In the genomic region with DNA sequence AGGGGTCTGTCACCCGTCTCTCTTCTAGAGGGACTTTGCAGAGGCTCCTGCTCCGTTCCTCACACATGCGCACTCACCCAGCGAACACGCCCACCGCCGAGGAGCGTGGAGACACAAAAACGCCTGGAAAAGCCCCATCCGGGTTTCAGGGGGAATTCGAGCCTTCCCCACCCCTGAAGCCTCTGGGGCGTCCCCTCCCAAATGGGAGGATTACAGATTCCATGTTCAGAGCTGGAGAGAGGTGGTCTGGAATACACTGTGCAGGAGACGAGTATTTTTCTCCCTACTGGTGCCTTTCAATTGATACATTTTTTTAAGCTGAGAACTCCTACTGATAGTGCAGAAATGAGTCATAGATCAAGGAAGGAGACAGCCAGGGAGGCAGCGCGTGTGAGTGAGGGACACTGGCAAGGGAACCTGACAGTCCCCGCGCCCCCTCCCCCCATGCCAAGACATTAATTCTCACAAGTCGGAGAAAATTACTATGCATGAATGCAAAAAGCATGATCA, we compare ENCODE assay signal across 8 cellular contexts. TPM values are rescaled to one million over a fixed set of nuclear protein-coding genes. Genes with fewer than 3 reads are reported as not detected.
DNase-seq lines count a peak whose midpoint lies in the region; ATAC-seq, FAIRE-seq and TF ChIP-seq lines count a peak whose summit lies in the region.

No MANE protein-coding gene starts in this region.

- no peaks in the 10 kb centered on the region for H3K27me3 ChIP-seq in foreskin keratinocyte

- peak; percentile 39 for DNase-seq in HTR-8/SVneo (ENCODE audit: insufficient read length, low spot score)
- DNase-seq in activated T-cell treated with anti-CD3 and anti-CD28 coated beads for 4 hours: peak; percentile 70
- DNase-seq in foreskin keratinocyte: peak in 1 of 2 donors; percentile 79
- DNase-seq in stimulated activated CD4-positive, alpha-beta T cell treated with anti-CD3 and anti-CD28 coated beads, Interleukin-2, amount 100 ng/mL, for 4 hours (ENCODE audit: low read depth): peak; percentile 76
- no peak for DNase-seq in NCI-H82 treated with DMSO at 0.1 percent for 48 hours (lab: John Stamatoyannopoulos, UW; ENCODE audit: unreplicated experiment)
- no peak for DNase-seq in DMS53 (lab: John Stamatoyannopoulos, UW)
- DNase-seq in D341Med (ENCODE audit: low spot score): no peak

- ATAC-seq in foreskin keratinocyte (peak; percentile 62), GM18867 (IDR thresholded peaks at IDR 0.05; ENCODE audit: unreplicated experiment) (no peak)

- peaks cover 18% of the 10 kb centered on the region for H3K4me1 ChIP-seq in foreskin keratinocyte

- TF ChIP-seq CTCF in foreskin keratinocyte (conservative IDR thresholded peaks at IDR 0.05): no peak

- no peak for FAIRE-seq in HTR-8/SVneo (lab: Jason Lieb, UNC)

- H3K27ac ChIP-seq in foreskin keratinocyte: peak overlapping the region; percentile 57

RNA-seq across cellular contexts. Expression of gene BCL11B, which starts 37.0 kb away (rescaled TPM):
- total RNA-seq in foreskin keratinocyte: 15.4 and 16.3 TPM in 2 replicates
- polyA plus RNA-seq in foreskin keratinocyte: 3.8 and 4.4 TPM in 2 replicates

Comparison
In these comparisons a context has a peak if more than half of its experiments do, and no peak if none do; other contexts are left out.
1. DNase-seq: peak in HTR-8/SVneo (single experiment), activated T-cell treated with anti-CD3 and anti-CD28 coated beads for 4 hours (single experiment) and stimulated activated CD4-positive, alpha-beta T cell treated with anti-CD3 and anti-CD28 coated beads, Interleukin-2, amount 100 ng/mL, for 4 hours (single experiment); none in NCI-H82 treated with DMSO at 0.1 percent for 48 hours (single experiment), DMS53 (single experiment) and D341Med (single experiment).